In the genomic region with DNA sequence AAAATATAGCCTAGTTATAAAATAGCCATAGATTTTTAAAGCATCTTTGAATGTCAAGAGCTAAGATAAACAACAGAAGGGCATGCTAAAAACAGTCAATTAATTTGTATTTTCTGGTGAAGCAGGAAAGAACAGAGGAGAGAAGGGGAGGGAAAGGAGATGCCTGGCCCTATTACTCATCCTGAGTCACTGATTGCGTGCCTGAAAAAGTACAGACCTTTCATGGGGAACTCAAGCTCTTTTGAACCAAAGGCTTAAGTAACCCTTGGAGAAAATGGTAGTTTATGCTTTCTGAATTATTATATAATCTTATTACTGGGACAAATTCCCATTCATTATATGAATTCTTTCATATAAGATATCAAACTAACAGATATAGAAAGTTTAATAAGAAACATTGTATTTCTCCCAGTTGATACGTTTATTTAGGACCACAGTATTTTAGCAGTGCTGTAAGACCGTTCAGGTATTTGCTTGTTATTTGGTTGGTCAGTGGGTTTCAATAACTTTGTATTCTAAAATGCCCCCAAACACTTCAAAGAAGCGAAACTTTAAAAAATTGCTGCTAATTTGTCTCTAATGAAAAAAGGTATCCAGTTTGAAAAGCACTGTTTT, we compare ENCODE assay signal across 11 cellular contexts.
DNase-seq lines count a peak whose midpoint lies in the region; ATAC-seq and TF ChIP-seq lines count a peak whose summit lies in the region.
"Had no signal": no experiment of that assay in that cellular context is flagged by ENCODE, and none has a peak within 500 bp of the region (broad histone marks: within the 10 kb centered on the region; RNA-seq: fewer than 3 reads in every experiment).

No MANE protein-coding gene starts in this region.

- H3K4me2 ChIP-seq in GM23338 (no peak overlapping the region), fibroblast of lung (ENCODE audit: extremely low read depth, insufficient read depth, low read length) (no peak overlapping the region), skeletal muscle satellite cell (ENCODE audit: low read length) (peak overlapping the region; percentile 48)

- H3K9me2 ChIP-seq in GM23338 (ENCODE audit: insufficient read depth) = no peaks in the 10 kb centered on the region

- H3K27ac ChIP-seq in GM23338 (ENCODE audit: low read depth) (no peak overlapping the region), fibroblast of lung (ENCODE audit: insufficient read depth, low read length) (peak overlapping the region; percentile 51), upper lobe of right lung (no peak overlapping the region), WERI-Rb-1 (no peak overlapping the region)

- H3K4me3 ChIP-seq in GM23338 = no peak overlapping the region
- H3K4me3 ChIP-seq in fibroblast of lung (replicated peaks in 1 of 4; ENCODE audit: control extremely low read depth in 1 of 4, insufficient read depth in 1 of 4, low read depth in 3 of 4, low read length in 4 of 4) = no peak overlapping the region
- no peak overlapping the region for H3K4me3 ChIP-seq in skeletal muscle satellite cell (ENCODE audit: low read length)
- H3K4me3 ChIP-seq in upper lobe of right lung = no peak overlapping the region
- H3K4me3 ChIP-seq in WERI-Rb-1 (ENCODE audit: low read depth, low read length) = no peak overlapping the region
- H3K4me3 ChIP-seq: K562 had no signal

- no peaks in the 10 kb centered on the region for H3K36me3 ChIP-seq in GM23338 (ENCODE audit: insufficient read depth)
- H3K36me3 ChIP-seq in fibroblast of lung (ENCODE audit: control insufficient read depth, insufficient read depth, low read length) = no peaks in the 10 kb centered on the region
- H3K36me3 ChIP-seq in skeletal muscle satellite cell (ENCODE audit: insufficient read depth, low read length) = no peaks in the 10 kb centered on the region
- no peaks in the 10 kb centered on the region for H3K36me3 ChIP-seq in upper lobe of right lung
- no peaks in the 10 kb centered on the region for H3K36me3 ChIP-seq in WERI-Rb-1

- H3F3A ChIP-seq in GM23338 (replicated peaks; ENCODE audit: low read depth) = no peaks in the 10 kb centered on the region

- H3K9me3 Mint-ChIP-seq in GM23338 = no peaks in the 10 kb centered on the region

- no peaks in the 10 kb centered on the region for H3K27me3 Mint-ChIP-seq in GM23338 (ENCODE audit: insufficient read depth, low read depth, poor library complexity)
- H3K27me3 Mint-ChIP-seq: activated naive CD4-positive, alpha-beta T cell treated with anti-CD3 and anti-CD28 coated beads, Interleukin-2, amount 10 ng/mL, durations not matched to agents 7 days and 5 days had no signal

- H3K79me2 ChIP-seq in GM23338 (replicated peaks; ENCODE audit: insufficient read depth) = no peaks in the 10 kb centered on the region
- no peaks in the 10 kb centered on the region for H3K79me2 ChIP-seq in fibroblast of lung (ENCODE audit: control insufficient read depth, insufficient read depth, low read length)

- no peak for ATAC-seq in GM23338
- no peak for ATAC-seq in upper lobe of right lung
- ATAC-seq: K562 had no signal

- H3K4me3 Mint-ChIP-seq in GM23338 = no peak overlapping the region
- H3K4me3 Mint-ChIP-seq: activated naive CD4-positive, alpha-beta T cell treated with anti-CD3 and anti-CD28 coated beads, Interleukin-2, amount 10 ng/mL, durations not matched to agents 7 days and 5 days had no signal

- H4K20me1 ChIP-seq in GM23338 (replicated peaks; ENCODE audit: insufficient read depth) (no peaks in the 10 kb centered on the region), fibroblast of lung (ENCODE audit: control insufficient read depth, extremely low read depth, insufficient read depth, low read length) (no peaks in the 10 kb centered on the region)

- H3K9ac ChIP-seq in fibroblast of lung (ENCODE audit: insufficient read depth, low read length) (no peak overlapping the region), skeletal muscle satellite cell (ENCODE audit: low read depth, low read length) (peak overlapping the region; percentile 61)

- TF ChIP-seq CTCF in GM23338 (conservative IDR thresholded peaks at IDR 0.05; ENCODE audit: low read depth in 2 of 2) (no peak), fibroblast of lung (conservative IDR thresholded peaks at IDR 0.05 in 1 of 2, IDR thresholded peaks at IDR 0.05 in 1 of 2; ENCODE audit: low read depth in 1 of 2, low read length in 2 of 2) (no peak), upper lobe of right lung (IDR thresholded peaks at IDR 0.05) (no peak), WERI-Rb-1 (IDR thresholded peaks at IDR 0.05; ENCODE audit: low read depth, low read length) (no peak)

- no peak overlapping the region for H3K27ac Mint-ChIP-seq in GM23338
- H3K27ac Mint-ChIP-seq: activated naive CD4-positive, alpha-beta T cell treated with anti-CD3 and anti-CD28 coated beads, Interleukin-2, amount 10 ng/mL, durations not matched to agents 7 days and 5 days had no signal

- intact Hi-C loops in upper lobe of right lung (cut with DNase I) = no loop called here

- no peaks in the 10 kb centered on the region for H3K4me1 ChIP-seq in GM23338 (ENCODE audit: insufficient read depth)
- H3K4me1 ChIP-seq in fibroblast of lung (ENCODE audit: control insufficient read depth, extremely low read depth, insufficient read depth, low read length) = peaks cover 2% of the 10 kb centered on the region
- H3K4me1 ChIP-seq in skeletal muscle satellite cell (ENCODE audit: control insufficient read depth, insufficient read depth, low read length) = peaks cover 40% of the 10 kb centered on the region
- no peaks in the 10 kb centered on the region for H3K4me1 ChIP-seq in upper lobe of right lung

- no peaks in the 10 kb centered on the region for H3K27me3 ChIP-seq in GM23338 (ENCODE audit: insufficient read depth)
- no peaks in the 10 kb centered on the region for H3K27me3 ChIP-seq in fibroblast of lung (ENCODE audit: control insufficient read depth, insufficient read depth, low read length)
- no peaks in the 10 kb centered on the region for H3K27me3 ChIP-seq in skeletal muscle satellite cell (ENCODE audit: control insufficient read depth, insufficient read depth, low read length)
- no peaks in the 10 kb centered on the region for H3K27me3 ChIP-seq in upper lobe of right lung
- no peaks in the 10 kb centered on the region for H3K27me3 ChIP-seq in WERI-Rb-1 (ENCODE audit: insufficient read depth, low read depth, severe bottlenecking)

- H2AFZ ChIP-seq in GM23338 = no peak overlapping the region
- no peak overlapping the region for H2AFZ ChIP-seq in fibroblast of lung (ENCODE audit: low read length)

- H3K4me1 Mint-ChIP-seq in GM23338 = peaks cover 7% of the 10 kb centered on the region
- H3K4me1 Mint-ChIP-seq: activated naive CD4-positive, alpha-beta T cell treated with anti-CD3 and anti-CD28 coated beads, Interleukin-2, amount 10 ng/mL, durations not matched to agents 7 days and 5 days had no signal

- DNase-seq in GM23338 (ENCODE audit: low spot score) = peak; percentile 10
- peak; percentile 93 for DNase-seq in RPMI7951 (ENCODE audit: low read depth)
- peak; percentile 96 for DNase-seq in fibroblast of lung (ENCODE audit: low read depth in 2 of 2)
- DNase-seq in NCI-H526 (lab: John Stamatoyannopoulos, UW) = no peak
- no peak for DNase-seq in upper lobe of right lung
- no peak for DNase-seq in WERI-Rb-1
- DNase-seq in occipital lobe (lab: John Stamatoyannopoulos, UW) = no peak
- DNase-seq: activated naive CD4-positive, alpha-beta T cell treated with anti-CD3 and anti-CD28 coated beads, Interleukin-2, amount 10 ng/mL, durations not matched to agents 7 days and 5 days; stimulated activated CD4-positive, alpha-beta T cell treated with anti-CD3 and anti-CD28 coated beads, Interleukin-12 subunit alpha, Interleukin-12 subunit beta, amount 100 ng/mL, for 4 hours had no signal

- no peaks in the 10 kb centered on the region for H3K9me3 ChIP-seq in fibroblast of lung (ENCODE audit: control insufficient read depth, insufficient read depth, low read depth, low read length)
- no peaks in the 10 kb centered on the region for H3K9me3 ChIP-seq in skeletal muscle satellite cell (replicated peaks; ENCODE audit: low read length)
- H3K9me3 ChIP-seq in upper lobe of right lung = no peaks in the 10 kb centered on the region
- H3K9me3 ChIP-seq in WERI-Rb-1 (ENCODE audit: severe bottlenecking) = no peaks in the 10 kb centered on the region

- H3K36me3 Mint-ChIP-seq in GM23338 (ENCODE audit: low read depth) = no peaks in the 10 kb centered on the region
- H3K36me3 Mint-ChIP-seq: activated naive CD4-positive, alpha-beta T cell treated with anti-CD3 and anti-CD28 coated beads, Interleukin-2, amount 10 ng/mL, durations not matched to agents 7 days and 5 days had no signal

TF ChIP-seq in GM23338, 12 proteins besides CTCF, POLR2A, EP300 and RAD21 (continues in another document):
- TF ChIP-seq EZH2phosphoT487 (IDR thresholded peaks at IDR 0.05; ENCODE audit: unreplicated experiment) (no peak), ZNF114 (CRISPR knock-in tag; IDR thresholded peaks at IDR 0.05) (no peak), CREB1 (CRISPR knock-in tag; IDR thresholded peaks at IDR 0.05; ENCODE audit: low read depth) (no peak)
- TF ChIP-seq, protein P1, sequence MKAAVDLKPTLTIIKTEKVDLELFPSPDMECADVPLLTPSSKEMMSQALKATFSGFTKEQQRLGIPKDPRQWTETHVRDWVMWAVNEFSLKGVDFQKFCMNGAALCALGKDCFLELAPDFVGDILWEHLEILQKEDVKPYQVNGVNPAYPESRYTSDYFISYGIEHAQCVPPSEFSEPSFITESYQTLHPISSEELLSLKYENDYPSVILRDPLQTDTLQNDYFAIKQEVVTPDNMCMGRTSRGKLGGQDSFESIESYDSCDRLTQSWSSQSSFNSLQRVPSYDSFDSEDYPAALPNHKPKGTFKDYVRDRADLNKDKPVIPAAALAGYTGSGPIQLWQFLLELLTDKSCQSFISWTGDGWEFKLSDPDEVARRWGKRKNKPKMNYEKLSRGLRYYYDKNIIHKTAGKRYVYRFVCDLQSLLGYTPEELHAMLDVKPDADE (IDR thresholded peaks at IDR 0.05) = no peak

Comparison
In these comparisons a context has a peak if more than half of its experiments do, and no peak if none do; other contexts are left out.
1. DNase-seq: peak in GM23338 (single experiment), RPMI7951 (single experiment) and fibroblast of lung (2 of 2); none in NCI-H526 (0 of 2), upper lobe of right lung (single experiment), WERI-Rb-1 (single experiment) and occipital lobe (single experiment).